Comparison of ENCODE assay signal across 25 cellular contexts in the genomic region with DNA sequence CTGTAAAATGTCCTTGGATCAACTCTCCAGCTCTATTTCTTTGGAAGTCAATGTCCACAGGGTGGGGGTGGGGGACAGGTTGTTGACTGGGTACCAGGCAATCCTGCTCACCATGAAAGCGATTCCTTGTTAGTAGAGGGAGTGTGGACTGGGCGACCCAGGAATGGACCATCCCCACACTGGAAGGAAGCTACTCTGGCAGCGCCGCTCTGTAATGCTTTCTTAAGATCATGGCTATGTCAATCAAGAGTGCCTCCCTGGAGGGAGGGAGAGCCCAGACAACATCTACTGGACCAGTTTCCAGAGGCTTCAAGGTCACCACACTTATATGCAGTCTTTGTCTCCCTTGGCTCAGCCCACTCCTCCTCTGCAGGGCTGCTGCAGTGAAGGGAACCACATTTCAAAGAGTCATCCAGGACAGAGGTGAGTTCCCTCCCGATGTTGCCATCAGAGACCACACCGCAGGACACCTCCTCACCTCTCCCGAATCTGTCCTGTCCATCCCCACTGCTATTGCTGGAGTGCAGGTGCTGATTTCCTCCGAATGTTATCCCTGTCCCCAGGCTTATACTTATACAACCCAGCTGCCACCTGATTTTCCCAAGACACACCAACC. TPM values are rescaled to one million over a fixed set of nuclear protein-coding genes. Genes with fewer than 3 reads are reported as not detected.
A peak's percentile ranks its signal among the peaks of the same experiment; 100 is the strongest.
DNase-seq lines count a peak whose midpoint lies in the region; ATAC-seq and TF ChIP-seq lines count a peak whose summit lies in the region.
"Had no signal": no experiment of that assay in that cellular context is flagged by ENCODE, and none has a peak within 500 bp of the region (broad histone marks: within the 10 kb centered on the region; RNA-seq: fewer than 3 reads in every experiment).

No MANE protein-coding gene starts in this region.

- peaks cover 93% of the 10 kb centered on the region for H3K4me1 Mint-ChIP-seq in activated naive CD4-positive, alpha-beta T cell treated with anti-CD3 and anti-CD28 coated beads for 36 hours (ENCODE audit: low read depth)
- peaks cover 89% of the 10 kb centered on the region for H3K4me1 Mint-ChIP-seq in activated naive CD8-positive, alpha-beta T cell treated with anti-CD3 and anti-CD28 coated beads for 36 hours

- peak; percentile 40 for TF ChIP-seq POLR2A in GM18505 (IDR thresholded peaks at IDR 0.05; ENCODE audit: borderline replicate concordance, extremely low read depth, insufficient read depth, insufficient read length)

- peak overlapping the region; percentile 82 for H3K4me3 Mint-ChIP-seq in activated naive CD4-positive, alpha-beta T cell treated with anti-CD3 and anti-CD28 coated beads for 36 hours
- H3K4me3 Mint-ChIP-seq in activated naive CD8-positive, alpha-beta T cell treated with anti-CD3 and anti-CD28 coated beads for 36 hours: peak overlapping the region; percentile 84

- no peaks in the 10 kb centered on the region for H3K27me3 Mint-ChIP-seq in activated naive CD4-positive, alpha-beta T cell treated with anti-CD3 and anti-CD28 coated beads for 36 hours (ENCODE audit: low read depth)
- H3K27me3 Mint-ChIP-seq in activated naive CD8-positive, alpha-beta T cell treated with anti-CD3 and anti-CD28 coated beads for 36 hours: no peaks in the 10 kb centered on the region

- no peak for ATAC-seq in GM18505 (IDR thresholded peaks at IDR 0.05; ENCODE audit: unreplicated experiment)
- peak; percentile 12 for ATAC-seq in stimulated activated naive CD8-positive, alpha-beta T cell treated with anti-CD3 and anti-CD28 coated beads, Interleukin-15, Interleukin-2, amounts not matched to agents 100 U/mL and 50 U/mL, for 24 hours
- ATAC-seq: foreskin keratinocyte had no signal

- intact Hi-C loops in activated naive CD4-positive, alpha-beta T cell treated with anti-CD3 and anti-CD28 coated beads for 36 hours (cut with micrococcal nuclease): loop anchor here (10.0 kb wide), 1 partner anchor 869 kb away; a partner anchor contains a TSS

- DNase-seq in activated naive CD4-positive, alpha-beta T cell treated with anti-CD3 and anti-CD28 coated beads for 36 hours: no peak
- no peak for DNase-seq in activated naive CD4-positive, alpha-beta T cell treated with anti-CD3 and anti-CD28 coated beads, Interleukin-2, amount 50 U/mL, for 16 hours
- no peak for DNase-seq in activated naive CD8-positive, alpha-beta T cell treated with anti-CD3 and anti-CD28 coated beads for 36 hours
- peak; percentile 13 for DNase-seq in stimulated activated naive CD8-positive, alpha-beta T cell treated with anti-CD3 and anti-CD28 coated beads, Interleukin-15, Interleukin-2, amounts not matched to agents 100 U/mL and 50 U/mL, for 24 hours
- DNase-seq in DMS 273 (lab: John Stamatoyannopoulos, UW; ENCODE audit: unreplicated experiment): no peak
- no peak for DNase-seq in pons (ENCODE audit: low spot score)
- DNase-seq: activated CD4-positive, CD25-positive, alpha-beta regulatory T cell treated with anti-CD3 and anti-CD28 coated beads, Interleukin-2, amount 50 U/mL, for 72 hours; amygdala; caudate nucleus; dorsolateral prefrontal cortex; erythroblast; foreskin keratinocyte; GF-D8; GM23248; IMR-90; MM.1S; NCI-H1436; NCI-H524; pancreas; right lobe of liver; stimulated activated CD4-positive, alpha-beta T cell treated with anti-CD3 and anti-CD28 coated beads, Interleukin-15, amount 100 ng/mL, for 24 hours had no signal

- H3K36me3 Mint-ChIP-seq in activated naive CD4-positive, alpha-beta T cell treated with anti-CD3 and anti-CD28 coated beads for 36 hours (ENCODE audit: low read depth): peaks cover 64% of the 10 kb centered on the region
- H3K36me3 Mint-ChIP-seq in activated naive CD8-positive, alpha-beta T cell treated with anti-CD3 and anti-CD28 coated beads for 36 hours: peaks cover 77% of the 10 kb centered on the region

- peak overlapping the region; percentile 95 for H3K27ac Mint-ChIP-seq in activated naive CD4-positive, alpha-beta T cell treated with anti-CD3 and anti-CD28 coated beads for 36 hours
- H3K27ac Mint-ChIP-seq in activated naive CD8-positive, alpha-beta T cell treated with anti-CD3 and anti-CD28 coated beads for 36 hours: peak overlapping the region; percentile 87

- no peaks in the 10 kb centered on the region for H3K9me3 Mint-ChIP-seq in activated naive CD4-positive, alpha-beta T cell treated with anti-CD3 and anti-CD28 coated beads for 36 hours
- H3K9me3 Mint-ChIP-seq in activated naive CD8-positive, alpha-beta T cell treated with anti-CD3 and anti-CD28 coated beads for 36 hours: peaks cover 8% of the 10 kb centered on the region
- H3K9me3 Mint-ChIP-seq: nephron had no signal

- CTCF ChIA-PET in activated naive CD4-positive, alpha-beta T cell treated with anti-CD3 and anti-CD28 coated beads for 36 hours (lab: Charles Lee): interaction anchor here (0.5 to 1.9 kb wide), 7 partner anchors 10 to 392 kb away, joined by 3 to 9 read pairs (median 4); a partner anchor contains a TSS

RNA-seq across cellular contexts. Expression of a gene that starts 6.9 kb away (rescaled TPM):
- 10 to 100 TPM; 32.1 to 32.3 TPM for total RNA-seq in activated naive CD4-positive, alpha-beta T cell treated with anti-CD3 and anti-CD28 coated beads for 36 hours
- 10 to 100 TPM; 47.1 to 48.2 TPM for total RNA-seq in activated naive CD8-positive, alpha-beta T cell treated with anti-CD3 and anti-CD28 coated beads for 36 hours
- total RNA-seq: foreskin keratinocyte, GM23248, IMR-90, RPMI7951 had no signal

RNA-seq across cellular contexts. Expression of a gene that starts 27.7 kb away (rescaled TPM):
- total RNA-seq in activated naive CD4-positive, alpha-beta T cell treated with anti-CD3 and anti-CD28 coated beads for 36 hours: 1 to 10 TPM; 5.1 to 5.3 TPM
- 1 to 10 TPM; 6.1 to 6.2 TPM for total RNA-seq in activated naive CD8-positive, alpha-beta T cell treated with anti-CD3 and anti-CD28 coated beads for 36 hours
- total RNA-seq: foreskin keratinocyte, GM23248, IMR-90, kidney epithelial cell, RPMI7951 had no signal

RNA-seq across cellular contexts. Expression of a gene that starts 56.0 kb away (rescaled TPM):
- not detected for total RNA-seq in activated naive CD4-positive, alpha-beta T cell treated with anti-CD3 and anti-CD28 coated beads for 36 hours
- total RNA-seq in activated naive CD8-positive, alpha-beta T cell treated with anti-CD3 and anti-CD28 coated beads for 36 hours: not detected
- total RNA-seq: foreskin keratinocyte, GM23248, IMR-90, RPMI7951 had no signal

RNA-seq across cellular contexts. Expression of a gene that starts 56.4 kb away (rescaled TPM):
- not detected for total RNA-seq in activated naive CD4-positive, alpha-beta T cell treated with anti-CD3 and anti-CD28 coated beads for 36 hours
- not detected for total RNA-seq in activated naive CD8-positive, alpha-beta T cell treated with anti-CD3 and anti-CD28 coated beads for 36 hours
- total RNA-seq: foreskin keratinocyte, GM23248, IMR-90, RPMI7951 had no signal

RNA-seq across cellular contexts. Expression of a gene that starts 58.6 kb away (rescaled TPM):
- 10 to 100 TPM; 45.0 to 49.5 TPM for total RNA-seq in activated naive CD4-positive, alpha-beta T cell treated with anti-CD3 and anti-CD28 coated beads for 36 hours
- total RNA-seq in activated naive CD8-positive, alpha-beta T cell treated with anti-CD3 and anti-CD28 coated beads for 36 hours: 10 to 100 TPM; 40.7 to 41.2 TPM
- total RNA-seq: GM23248 had no signal
